In the genomic region with DNA sequence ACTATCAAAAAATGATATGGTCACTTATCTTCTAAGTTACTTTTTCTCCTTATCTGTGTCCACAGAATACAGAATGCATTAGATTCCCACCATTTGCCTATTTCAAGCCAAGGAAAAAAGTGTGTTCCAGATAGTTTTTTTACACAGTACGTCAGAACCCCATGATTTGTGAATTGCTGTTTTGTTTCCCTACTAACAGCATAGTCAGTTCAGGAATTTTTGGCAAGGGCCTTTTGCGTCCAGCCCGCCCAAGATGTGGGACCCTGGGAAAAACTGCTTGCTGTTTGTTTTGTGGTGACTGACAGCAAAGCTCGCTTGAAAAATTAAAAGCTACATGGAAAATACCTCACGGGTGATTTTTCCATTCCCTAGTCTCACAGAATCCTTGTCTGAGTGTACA, we compare ENCODE assay signal across 30 cellular contexts. TPM values are rescaled to one million over a fixed set of nuclear protein-coding genes. Genes with fewer than 3 reads are reported as not detected.
A peak's percentile ranks its signal among the peaks of the same experiment; 100 is the strongest.
DNase-seq lines count a peak whose midpoint lies in the region; ATAC-seq and TF ChIP-seq lines count a peak whose summit lies in the region.
"Had no signal": no experiment of that assay in that cellular context is flagged by ENCODE, and none has a peak within 500 bp of the region (broad histone marks: within the 10 kb centered on the region; RNA-seq: fewer than 3 reads in every experiment).

No MANE protein-coding gene starts in this region.

- H3K9me3 Mint-ChIP-seq in nephron, result peaks cover 3% of the 10 kb centered on the region
- H3K9me3 Mint-ChIP-seq: central memory CD8-positive, alpha-beta T cell; natural killer cell treated with Interleukin-12 subunit alpha and Interleukin-12 subunit beta and Interleukin-15 and Interleukin-18, amount 100 ng/mL, for 72 hours; stimulated activated naive CD8-positive, alpha-beta T cell treated with anti-CD3 and anti-CD28 coated beads, Interleukin-15, amount 100 ng/mL, for 72 hours had no signal

- intact Hi-C loops in body of pancreas (cut with DNase I), result no loop called here

- peaks cover 11% of the 10 kb centered on the region for H3K4me1 Mint-ChIP-seq in nephron
- H3K4me1 Mint-ChIP-seq: central memory CD8-positive, alpha-beta T cell; stimulated activated naive CD8-positive, alpha-beta T cell treated with anti-CD3 and anti-CD28 coated beads, Interleukin-15, amount 100 ng/mL, for 72 hours had no signal

- H3K36me3 ChIP-seq in body of pancreas (replicated peaks in 1 of 2; ENCODE audit: insufficient read depth in 1 of 2, low read depth in 2 of 2), result no peaks in the 10 kb centered on the region
- H3K36me3 ChIP-seq: BLaER1 treated with 17β-estradiol and CSF1 and Interleukin-3, amounts not matched to agents 10 nM and 100 nM; esophagus muscularis mucosa; ovary; spleen; thyroid gland; WERI-Rb-1 had no signal

- DNase-seq in body of pancreas, result peak in 3 of 4 donors; percentile 32 to 51 (median 50)
- DNase-seq in fibroblast of the aortic adventitia (ENCODE audit: low read depth), result peak; percentile 82
- DNase-seq in activated effector memory CD4-positive, alpha-beta T cell treated with Interleukin-2 at 50 U/mL for 16 hours, result no peak
- DNase-seq: activated CD4-positive, alpha-beta T cell treated with anti-CD3 and anti-CD28 coated beads, Interleukin-2, amount 10 ng/mL, durations not matched to agents 24 days and 14 days; activated CD8-positive, alpha-beta memory T cell treated with anti-CD3 and anti-CD28 coated beads for 24 hours; dermis blood vessel endothelial cell; DMS153; GOT3; NCI-H1048; NCI-H1694 treated with DMSO at 0.1 percent for 48 hours; NCI-H82; spleen; stimulated activated CD4-positive, alpha-beta T cell treated with anti-CD3 and anti-CD28 coated beads, Interleukin-2, amount 100 ng/mL, for 48 hours; stimulated activated naive CD8-positive, alpha-beta T cell treated with anti-CD3 and anti-CD28 coated beads, Interleukin-15, amount 100 ng/mL, for 72 hours; thyroid gland; WERI-Rb-1 had no signal

- 16 to 23% methylated on average over 5 of the region's 5 CpGs for WGBS in body of pancreas, 2 donors

- H3K4me3 Mint-ChIP-seq in nephron, result no peak overlapping the region
- H3K4me3 Mint-ChIP-seq: activated CD4-positive, alpha-beta T cell treated with anti-CD3 and anti-CD28 coated beads, Interleukin-2, amount 10 ng/mL, durations not matched to agents 24 days and 14 days; activated naive CD8-positive, alpha-beta T cell; central memory CD8-positive, alpha-beta T cell; natural killer cell treated with Interleukin-12 subunit alpha and Interleukin-12 subunit beta and Interleukin-15 and Interleukin-18, amount 100 ng/mL, for 72 hours; stimulated activated naive CD8-positive, alpha-beta T cell treated with anti-CD3 and anti-CD28 coated beads, Interleukin-15, amount 100 ng/mL, for 72 hours had no signal

- H3K4me1 ChIP-seq in body of pancreas, result peaks cover 10% of the 10 kb centered on the region
- H3K4me1 ChIP-seq: esophagus muscularis mucosa, spleen had no signal

- H3K27me3 Mint-ChIP-seq in nephron (ENCODE audit: low read depth), result no peaks in the 10 kb centered on the region

- TF ChIP-seq POLR2A in body of pancreas (IDR thresholded peaks at IDR 0.05), result no peak

- no peaks in the 10 kb centered on the region for H3K36me3 Mint-ChIP-seq in nephron (ENCODE audit: low read depth)
- H3K36me3 Mint-ChIP-seq: activated naive CD8-positive, alpha-beta T cell; natural killer cell treated with Interleukin-12 subunit alpha and Interleukin-12 subunit beta and Interleukin-15 and Interleukin-18, amount 100 ng/mL, for 72 hours had no signal

- no peaks in the 10 kb centered on the region for H3K9me3 ChIP-seq in body of pancreas
- H3K9me3 ChIP-seq: ovary, spleen, thyroid gland had no signal

- H3K27ac Mint-ChIP-seq in nephron, result peak overlapping the region in 2 of 3 experiments; percentile 63 to 80
- H3K27ac Mint-ChIP-seq: activated CD4-positive, alpha-beta T cell treated with anti-CD3 and anti-CD28 coated beads, Interleukin-2, amount 10 ng/mL, durations not matched to agents 24 days and 14 days; activated naive CD8-positive, alpha-beta T cell; natural killer cell treated with Interleukin-12 subunit alpha and Interleukin-12 subunit beta and Interleukin-15 and Interleukin-18, amount 100 ng/mL, for 72 hours; stimulated activated naive CD8-positive, alpha-beta T cell treated with anti-CD3 and anti-CD28 coated beads, Interleukin-15, amount 100 ng/mL, for 72 hours had no signal

- no peak for TF ChIP-seq CTCF in body of pancreas (IDR thresholded peaks at IDR 0.05)
- no peak for TF ChIP-seq CTCF in fibroblast of the aortic adventitia (IDR thresholded peaks at IDR 0.05; ENCODE audit: insufficient read depth, low read length)
- no peak for TF ChIP-seq CTCF in nephron (IDR thresholded peaks at IDR 0.05; ENCODE audit: unreplicated experiment in 3 of 3)

- no peaks in the 10 kb centered on the region for H3K27me3 ChIP-seq in body of pancreas
- H3K27me3 ChIP-seq: BLaER1 treated with 17β-estradiol and CSF1 and Interleukin-3, amounts not matched to agents 10 nM and 100 nM; esophagus muscularis mucosa; ovary; thyroid gland had no signal

- ATAC-seq in body of pancreas (peak; percentile 63), HG03378 (IDR thresholded peaks at IDR 0.05; ENCODE audit: unreplicated experiment) (no peak), HG03139 (IDR thresholded peaks at IDR 0.05; ENCODE audit: unreplicated experiment) (no peak), HG03280 (IDR thresholded peaks at IDR 0.05; ENCODE audit: unreplicated experiment) (no peak)
- ATAC-seq: natural killer cell treated with Interleukin-12 subunit alpha and Interleukin-12 subunit beta and Interleukin-15 and Interleukin-18, amount 100 ng/mL, for 72 hours; stimulated activated naive CD8-positive, alpha-beta T cell treated with anti-CD3 and anti-CD28 coated beads, Interleukin-15, amount 100 ng/mL, for 72 hours had no signal

- H3K4me3 ChIP-seq in body of pancreas, result no peak overlapping the region
- no peak overlapping the region for H3K4me3 ChIP-seq in fibroblast of the aortic adventitia (ENCODE audit: low read depth, low read length)
- H3K4me3 ChIP-seq: BLaER1 treated with 17β-estradiol and CSF1 and Interleukin-3, amounts not matched to agents 10 nM and 100 nM; esophagus muscularis mucosa; lung; ovary; spleen; thyroid gland had no signal

- H3K27ac ChIP-seq in body of pancreas, result peak overlapping the region in 3 of 4 donors; percentile 36 to 72 (median 62)
- H3K27ac ChIP-seq: BLaER1 treated with 17β-estradiol and CSF1 and Interleukin-3, amounts not matched to agents 10 nM and 100 nM; esophagus muscularis mucosa; ovary; spleen; thyroid gland; WERI-Rb-1 had no signal

RNA-seq across cellular contexts. Expression of a gene that starts 20.4 kb away (rescaled TPM):
- total RNA-seq in body of pancreas, result under 1 TPM in 1 of 2 donors, not detected in 1; under 0.01 TPM
- total RNA-seq in fibroblast of the aortic adventitia (ENCODE audit: low replicate concordance), result 0.25 TPM in 1 of 2 replicates, not detected in the other
- total RNA-seq: activated CD4-positive, alpha-beta T cell treated with anti-CD3 and anti-CD28 coated beads, Interleukin-2, amount 10 ng/mL, durations not matched to agents 24 days and 14 days; dermis blood vessel endothelial cell; esophagus muscularis mucosa; glomerular endothelial cell; HT-29; mucosa of gallbladder; natural killer cell treated with Interleukin-12 subunit alpha and Interleukin-12 subunit beta and Interleukin-15 and Interleukin-18, amount 100 ng/mL, for 72 hours; spleen; thyroid gland had no signal
